1 cellular context compared by ENCODE assay signal in the genomic region with DNA sequence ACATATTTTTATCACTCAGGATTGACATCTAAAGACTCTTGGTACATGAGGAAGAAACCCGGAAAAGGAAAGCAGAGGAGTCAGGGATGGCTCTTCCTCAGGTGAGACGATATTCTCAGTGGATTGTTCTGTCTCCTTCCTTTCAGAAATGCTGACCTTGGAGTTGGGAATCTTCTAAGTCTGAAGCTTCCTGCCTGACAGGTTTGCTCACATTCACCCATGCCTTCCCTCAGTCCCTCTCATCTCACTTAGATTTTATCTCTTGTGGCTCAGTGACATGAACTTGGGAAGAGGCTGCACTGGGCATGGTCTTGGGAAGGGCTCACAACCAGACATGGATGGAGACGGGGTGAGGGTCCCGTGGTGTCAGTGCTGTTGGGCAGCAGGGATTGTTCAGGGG.
TF ChIP-seq lines count a peak whose summit lies in the region.

No MANE protein-coding gene starts in this region.

TF ChIP-seq in WTC11, 78 proteins besides CTCF, POLR2A, EP300 and RAD21 (continued from another document):
- TF ChIP-seq, protein P1, sequence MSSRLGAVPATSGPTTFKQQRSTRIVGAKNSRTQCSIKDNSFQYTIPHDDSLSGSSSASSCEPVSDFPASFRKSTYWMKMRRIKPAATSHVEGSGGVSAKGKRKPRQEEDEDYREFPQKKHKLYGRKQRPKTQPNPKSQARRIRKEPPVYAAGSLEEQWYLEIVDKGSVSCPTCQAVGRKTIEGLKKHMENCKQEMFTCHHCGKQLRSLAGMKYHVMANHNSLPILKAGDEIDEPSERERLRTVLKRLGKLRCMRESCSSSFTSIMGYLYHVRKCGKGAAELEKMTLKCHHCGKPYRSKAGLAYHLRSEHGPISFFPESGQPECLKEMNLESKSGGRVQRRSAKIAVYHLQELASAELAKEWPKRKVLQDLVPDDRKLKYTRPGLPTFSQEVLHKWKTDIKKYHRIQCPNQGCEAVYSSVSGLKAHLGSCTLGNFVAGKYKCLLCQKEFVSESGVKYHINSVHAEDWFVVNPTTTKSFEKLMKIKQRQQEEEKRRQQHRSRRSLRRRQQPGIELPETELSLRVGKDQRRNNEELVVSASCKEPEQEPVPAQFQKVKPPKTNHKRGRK (CRISPR knock-in tag; IDR thresholded peaks at IDR 0.05; ENCODE audit: borderline replicate concordance), result no peak
- TF ChIP-seq ZNF532 (CRISPR knock-in tag; IDR thresholded peaks at IDR 0.05; ENCODE audit: borderline replicate concordance) (no peak), CREM (CRISPR knock-in tag; IDR thresholded peaks at IDR 0.05) (no peak)
